In genomic region chr17:59105852-59106462, GRCh38 we compare ENCODE assay signal across 8 cellular contexts. TPM values are rescaled to one million over a fixed set of nuclear protein-coding genes. Genes with fewer than 3 reads are reported as not detected.
A peak's percentile ranks its signal among the peaks of the same experiment; 100 is the strongest.
DNase-seq lines count a peak whose midpoint lies in the region; ATAC-seq and TF ChIP-seq lines count a peak whose summit lies in the region.

No MANE protein-coding gene starts in this region.

- H3K4me3 ChIP-seq in GM23338, result peak overlapping the region; percentile 96
- H3K4me3 ChIP-seq in ascending aorta, result peak overlapping the region; percentile 78 to 95
- H3K4me3 ChIP-seq in hepatocyte, result peak overlapping the region; percentile 59

- H3K27me3 Mint-ChIP-seq in GM23338 (ENCODE audit: insufficient read depth, low read depth, poor library complexity), result peaks cover 12% of the 10 kb centered on the region
- no peaks in the 10 kb centered on the region for H3K27me3 Mint-ChIP-seq in T-helper 2 cell treated with Interferon-gamma antibody and Interleukin-4, amounts not matched to agents 5 μg/mL and 100 μg/mL, for 36 hours (ENCODE audit: low read depth)

- H4K20me1 ChIP-seq in GM23338 (replicated peaks; ENCODE audit: insufficient read depth), result peaks cover 18% of the 10 kb centered on the region
- no peaks in the 10 kb centered on the region for H4K20me1 ChIP-seq in hepatocyte (ENCODE audit: insufficient read depth, poor library complexity, severe bottlenecking)

- no peaks in the 10 kb centered on the region for H3K9me2 ChIP-seq in GM23338 (ENCODE audit: insufficient read depth)
- H3K9me2 ChIP-seq in hepatocyte (replicated peaks; ENCODE audit: insufficient read depth), result no peaks in the 10 kb centered on the region

- H3K4me3 Mint-ChIP-seq in GM23338, result peak overlapping the region; percentile 97
- H3K4me3 Mint-ChIP-seq in T-helper 2 cell treated with Interferon-gamma antibody and Interleukin-4, amounts not matched to agents 5 μg/mL and 100 μg/mL, for 36 hours, result peak overlapping the region; percentile 95

- DNase-seq in DMS153 treated with DMSO at 0.1 percent for 48 hours (lab: John Stamatoyannopoulos, UW; ENCODE audit: unreplicated experiment), result peak; percentile 34
- DNase-seq in GM23338 (ENCODE audit: low spot score), result peak; percentile 61
- peak; percentile 55 for DNase-seq in LHCN-M2 (ENCODE audit: low read depth)
- peak; percentile 57 for DNase-seq in T-helper 2 cell treated with Interferon-gamma antibody and Interleukin-4, amounts not matched to agents 5 μg/mL and 100 μg/mL, for 36 hours (ENCODE audit: low spot score)
- DNase-seq in ascending aorta (ENCODE audit: low spot score in 2 of 2), result peak; percentile 13 to 80
- peak; percentile 54 for DNase-seq in hepatocyte (ENCODE audit: low spot score)
- peak; percentile 79 for DNase-seq in sciatic nerve (ENCODE audit: low spot score)
- DNase-seq in GM19238 (ENCODE audit: insufficient read length, low spot score), result no peak

- H3K4me1 Mint-ChIP-seq in GM23338, result peaks cover 7% of the 10 kb centered on the region; the same call in 2 of the 3 replicates
- H3K4me1 Mint-ChIP-seq in T-helper 2 cell treated with Interferon-gamma antibody and Interleukin-4, amounts not matched to agents 5 μg/mL and 100 μg/mL, for 36 hours (ENCODE audit: low read depth), result peaks cover 55% of the 10 kb centered on the region

- intact Hi-C loops in ascending aorta (cut with DNase I), result loop anchor here (1.0 to 10.0 kb wide), 3 partner anchors 49 to 751 kb away; partner anchors contain the start of genes PRR11, SKA2 and SUPT4H1
- intact Hi-C loops in sciatic nerve (cut with DNase I), result no loop called here

- H3K9me3 ChIP-seq in ascending aorta (no peaks in the 10 kb centered on the region), hepatocyte (ENCODE audit: low read depth) (no peaks in the 10 kb centered on the region)

- H3K27me3 ChIP-seq in GM23338 (ENCODE audit: insufficient read depth) (no peaks in the 10 kb centered on the region), ascending aorta (no peaks in the 10 kb centered on the region), hepatocyte (no peaks in the 10 kb centered on the region)

- TF ChIP-seq CTCF in GM23338 (conservative IDR thresholded peaks at IDR 0.05; ENCODE audit: low read depth in 2 of 2) (no peak), ascending aorta (IDR thresholded peaks at IDR 0.05) (no peak), hepatocyte (IDR thresholded peaks at IDR 0.05; ENCODE audit: poor library complexity) (no peak)

- H3K79me2 ChIP-seq in GM23338 (replicated peaks; ENCODE audit: insufficient read depth), result peaks cover 51% of the 10 kb centered on the region
- H3K79me2 ChIP-seq in hepatocyte, result peaks cover 36% of the 10 kb centered on the region

- H3K4me1 ChIP-seq in GM23338 (ENCODE audit: insufficient read depth) (peaks cover 5% of the 10 kb centered on the region; the same call in 1 of the 2 replicates), ascending aorta (peaks cover 4 to 13% of the 10 kb centered on the region in 2 donors), hepatocyte (ENCODE audit: insufficient read depth) (no peaks in the 10 kb centered on the region)

- peaks cover 10% of the 10 kb centered on the region for H3F3A ChIP-seq in GM23338 (replicated peaks; ENCODE audit: low read depth)

- peaks cover 33% of the 10 kb centered on the region for H3K36me3 Mint-ChIP-seq in GM23338 (ENCODE audit: low read depth)
- H3K36me3 Mint-ChIP-seq in T-helper 2 cell treated with Interferon-gamma antibody and Interleukin-4, amounts not matched to agents 5 μg/mL and 100 μg/mL, for 36 hours (ENCODE audit: low read depth), result peaks cover 36% of the 10 kb centered on the region

- no peaks in the 10 kb centered on the region for H3K9me3 Mint-ChIP-seq in GM23338
- no peaks in the 10 kb centered on the region for H3K9me3 Mint-ChIP-seq in T-helper 2 cell treated with Interferon-gamma antibody and Interleukin-4, amounts not matched to agents 5 μg/mL and 100 μg/mL, for 36 hours

- H2AFZ ChIP-seq in GM23338 (peak overlapping the region; percentile 86), hepatocyte (peak overlapping the region; percentile 74)

- WGBS in hepatocyte (ENCODE audit: low lambda C conversion rate, missing lambda C conversion rate), result 0% methylated on average over 17 of the region's 18 CpGs

- ATAC-seq in GM23338 (peak; percentile 59), sciatic nerve (peak; percentile 47)

- peak overlapping the region; percentile 96 for H3K4me2 ChIP-seq in GM23338
- peak overlapping the region; percentile 79 for H3K4me2 ChIP-seq in hepatocyte

- H3K36me3 ChIP-seq in GM23338 (ENCODE audit: insufficient read depth) (peaks cover 5% of the 10 kb centered on the region), ascending aorta (peaks cover 0 to 1% of the 10 kb centered on the region in 2 donors), hepatocyte (replicated peaks; ENCODE audit: insufficient read depth, low read depth) (no peaks in the 10 kb centered on the region)

- H3K27ac Mint-ChIP-seq in GM23338, result peak overlapping the region; percentile 94
- H3K27ac Mint-ChIP-seq in T-helper 2 cell treated with Interferon-gamma antibody and Interleukin-4, amounts not matched to agents 5 μg/mL and 100 μg/mL, for 36 hours, result peak overlapping the region; percentile 95

- H3K27ac ChIP-seq in GM23338 (ENCODE audit: low read depth), result peak overlapping the region; percentile 96
- peak overlapping the region; percentile 87 to 89 for H3K27ac ChIP-seq in ascending aorta
- peak overlapping the region; percentile 79 for H3K27ac ChIP-seq in hepatocyte

RNA-seq across cellular contexts. Expression of gene TRIM37, which starts 0.7 kb away (rescaled TPM):
- total RNA-seq in GM23338 (2014; rRNA removed; shearing (Covaris generic)), result 65.3 and 71.2 TPM in 2 replicates
- polyA plus RNA-seq in GM23338 (2016; fragmentation: Nextera tagmentation; extraction: Ambion mirVana) (47.6 and 61.1 TPM in 2 replicates), hepatocyte (9.7 and 11.3 TPM in 2 replicates)
- total RNA-seq in LHCN-M2 (2014; rRNA removed) (33.5 and 40.4 TPM in 2 replicates), ascending aorta (15.0 TPM), hepatocyte (20.3 and 22.8 TPM in 2 replicates), sciatic nerve (23.1 TPM)
- 13.5 TPM for polyA plus RNA-seq in LHCN-M2 (2012)

RNA-seq across cellular contexts. Expression of gene SKA2, which starts 49.0 kb away (rescaled TPM):
- 50.5 and 53.8 TPM in 2 replicates for total RNA-seq in GM23338 (2014; rRNA removed; shearing (Covaris generic))
- polyA plus RNA-seq in GM23338 (2016; fragmentation: Nextera tagmentation; extraction: Ambion mirVana) (125 and 140 TPM in 2 replicates), hepatocyte (27.0 TPM in 2 replicates)
- total RNA-seq in LHCN-M2 (2014; rRNA removed) (102 and 109 TPM in 2 replicates), ascending aorta (15.4 TPM), hepatocyte (42.5 and 52.8 TPM in 2 replicates), sciatic nerve (34.0 TPM)
- 66.1 TPM for polyA plus RNA-seq in LHCN-M2 (2012)

RNA-seq across cellular contexts. Expression of gene PRR11, which starts 49.6 kb away (rescaled TPM):
- total RNA-seq in GM23338 (2014; rRNA removed; shearing (Covaris generic)), result 40.0 and 42.7 TPM in 2 replicates
- polyA plus RNA-seq in GM23338 (2016; fragmentation: Nextera tagmentation; extraction: Ambion mirVana) (50.0 and 55.9 TPM in 2 replicates), hepatocyte (3.8 and 5.0 TPM in 2 replicates)
- total RNA-seq in LHCN-M2 (2014; rRNA removed) (26.7 and 35.2 TPM in 2 replicates), ascending aorta (0.11 TPM), hepatocyte (3.2 and 3.6 TPM in 2 replicates), sciatic nerve (2.6 TPM)
- polyA plus RNA-seq in LHCN-M2 (2012), result 33.6 TPM
